ENCODE assay signal across 30 cellular contexts in the genomic region with DNA sequence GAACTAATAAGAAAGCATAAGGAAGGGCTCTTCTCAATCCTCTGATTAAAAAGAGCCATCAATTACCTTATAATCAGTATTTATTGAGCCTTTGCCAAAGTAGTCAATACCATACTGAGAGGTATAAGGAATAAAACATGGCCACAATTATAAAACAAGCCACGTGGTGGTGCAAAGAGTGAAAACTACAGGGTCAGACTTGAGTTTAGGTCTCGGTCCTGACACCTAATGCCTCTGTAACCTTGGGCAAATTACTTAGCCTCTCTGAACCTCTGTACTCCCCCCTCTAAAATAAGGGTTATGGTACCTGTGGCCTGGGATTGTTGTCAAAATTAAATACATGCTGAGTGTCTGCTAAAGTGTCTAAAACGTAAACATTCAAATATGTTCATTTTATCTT. TPM values are rescaled to one million over a fixed set of nuclear protein-coding genes. Genes with fewer than 3 reads are reported as not detected.
"Had no signal": no experiment of that assay in that cellular context is flagged by ENCODE, and none has a peak within 500 bp of the region (broad histone marks: within the 10 kb centered on the region; RNA-seq: fewer than 3 reads in every experiment).

No MANE protein-coding gene starts in this region.

- H3K4me3 ChIP-seq: coronary artery, gastroesophageal sphincter, heart right ventricle, mucosa of descending colon, neural progenitor cell, prostate gland, right atrium auricular region, tibial artery had no signal

- H3K36me3 Mint-ChIP-seq: immature natural killer cell, memory B cell, naive B cell, neural progenitor cell had no signal

- H3K4me3 Mint-ChIP-seq: central memory CD8-positive, alpha-beta T cell; immature natural killer cell; memory B cell; naive B cell; neural progenitor cell had no signal

- H3K4me1 ChIP-seq: gastroesophageal sphincter, heart right ventricle, neural progenitor cell, prostate gland, right atrium auricular region, tibial artery had no signal

- DNase-seq: activated CD4-positive, CD25-positive, alpha-beta regulatory T cell treated with anti-CD3 and anti-CD28 coated beads, Interleukin-2, amount 50 U/mL, for 72 hours; activated CD8-positive, alpha-beta memory T cell treated with anti-CD3 and anti-CD28 coated beads for 24 hours; activated CD8-positive, alpha-beta memory T cell treated with anti-CD3 and anti-CD28 coated beads, Interleukin-2, amount 50 U/mL, for 48 hours; activated effector memory CD4-positive, alpha-beta T cell treated with anti-CD3 and anti-CD28 coated beads, Interleukin-2, amount 50 U/mL, for 16 hours; activated naive CD4-positive, alpha-beta T cell treated with anti-CD3 and anti-CD28 coated beads, Interleukin-2, amount 50 U/mL, for 16 hours; activated T-cell treated with anti-CD3 and anti-CD28 coated beads, Interleukin-2, amount 50 U/mL, for 48 hours; aorta; brain microvascular endothelial cell; erythroblast; heart right ventricle; immature natural killer cell; left ventricle myocardium superior; mucosa of descending colon; naive B cell; stimulated activated CD4-positive, alpha-beta T cell treated with anti-CD3 and anti-CD28 coated beads, Interleukin-2, amount 100 ng/mL, for 24 hours; stimulated activated naive CD8-positive, alpha-beta T cell treated with anti-CD3 and anti-CD28 coated beads, Interleukin-15, Interleukin-2, amounts not matched to agents 100 U/mL and 50 U/mL, for 24 hours; substantia nigra; T1000; tibial artery had no signal

- H2AFZ ChIP-seq: neural progenitor cell had no signal

- H3K9me3 Mint-ChIP-seq: central memory CD8-positive, alpha-beta T cell; memory B cell; naive B cell; neural progenitor cell had no signal

- H3K4me1 Mint-ChIP-seq: central memory CD8-positive, alpha-beta T cell; memory B cell; naive B cell; neural progenitor cell had no signal

- FAIRE-seq: endometrium, urothelium cell line had no signal

- H3K27me3 ChIP-seq: right atrium auricular region had no signal

- H3K27ac Mint-ChIP-seq: immature natural killer cell, memory B cell, naive B cell, neural progenitor cell had no signal

- H3K4me2 ChIP-seq: neural progenitor cell had no signal

- ATAC-seq: gastroesophageal sphincter; heart right ventricle; left ventricle myocardium superior; mucosa of descending colon; stimulated activated naive CD8-positive, alpha-beta T cell treated with anti-CD3 and anti-CD28 coated beads, Interleukin-15, Interleukin-2, amounts not matched to agents 100 U/mL and 50 U/mL, for 24 hours had no signal

- H3K36me3 ChIP-seq: brain microvascular endothelial cell, gastroesophageal sphincter, heart right ventricle, neural progenitor cell, prostate gland, right atrium auricular region, tibial artery had no signal

- H3K9ac ChIP-seq: neural progenitor cell had no signal

- H3K27ac ChIP-seq: brain microvascular endothelial cell, coronary artery, gastroesophageal sphincter, heart right ventricle, neural progenitor cell, prostate gland, right atrium auricular region, tibial artery had no signal

- H3K9me3 ChIP-seq: gastroesophageal sphincter, heart right ventricle, mucosa of descending colon, prostate gland, right atrium auricular region, tibial artery had no signal

RNA-seq across cellular contexts. Expression of a gene that starts 11.8 kb away (rescaled TPM):
- total RNA-seq: heart right ventricle, left ventricle myocardium superior, osteoblast, prostate gland, right atrium auricular region had no signal
- polyA plus RNA-seq: heart right ventricle, immature natural killer cell had no signal

RNA-seq across cellular contexts. Expression of a gene that starts 13.3 kb away (rescaled TPM):
- total RNA-seq: aorta, gastroesophageal sphincter, heart right ventricle, left ventricle myocardium superior, osteoblast, prostate gland, right atrium auricular region, skeletal muscle tissue had no signal
- polyA plus RNA-seq: heart right ventricle, immature natural killer cell had no signal

RNA-seq across cellular contexts. Expression of a gene that starts 14.1 kb away (rescaled TPM):
- total RNA-seq: aorta, gastroesophageal sphincter, heart right ventricle, left ventricle myocardium superior, osteoblast, prostate gland, right atrium auricular region, skeletal muscle tissue had no signal
- polyA plus RNA-seq: heart right ventricle, immature natural killer cell had no signal

RNA-seq across cellular contexts. Expression of a gene that starts 36.3 kb away (rescaled TPM):
- total RNA-seq: aorta, gastroesophageal sphincter, heart right ventricle, left ventricle myocardium superior, osteoblast, right atrium auricular region, skeletal muscle tissue had no signal
- polyA plus RNA-seq: heart right ventricle, immature natural killer cell had no signal
